In the genomic region with DNA sequence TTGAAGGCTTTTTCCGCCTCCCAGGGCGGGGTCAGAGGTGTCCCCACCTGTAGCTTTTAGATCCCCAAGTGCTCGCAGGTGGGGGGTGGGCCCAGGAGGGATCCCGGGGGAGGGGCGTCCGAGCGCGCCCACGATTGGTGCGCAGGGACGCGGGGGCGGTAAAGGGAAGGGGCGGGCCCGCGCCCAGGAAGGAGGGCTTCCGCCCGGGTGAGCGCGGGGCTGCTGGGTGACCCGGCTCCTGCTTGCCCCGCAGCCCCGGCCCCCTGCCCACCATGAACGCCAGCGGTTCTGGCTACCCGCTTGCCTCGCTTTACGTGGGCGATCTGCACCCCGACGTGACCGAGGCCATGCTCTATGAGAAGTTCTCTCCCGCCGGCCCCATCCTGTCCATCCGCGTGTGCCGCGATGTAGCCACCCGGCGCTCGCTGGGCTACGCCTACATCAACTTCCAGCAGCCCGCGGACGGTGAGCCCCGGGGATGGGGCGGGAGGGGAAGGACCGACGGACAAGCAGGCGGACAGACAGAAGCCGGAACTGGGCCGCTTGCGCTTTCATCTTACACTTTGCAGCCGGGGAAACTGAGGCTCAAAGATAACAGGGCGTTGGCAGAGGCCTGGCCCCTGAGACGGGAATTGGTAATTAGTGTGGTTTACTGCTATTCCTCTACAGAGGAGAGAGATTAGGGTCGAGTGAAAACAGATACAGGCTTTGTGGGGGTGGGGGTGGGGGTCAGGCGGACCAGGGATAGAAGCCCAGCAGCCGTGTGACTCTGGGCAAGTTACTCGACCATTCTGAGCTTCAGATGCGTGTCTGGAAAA, we compare ENCODE assay signal across 7 cellular contexts. TPM values are rescaled to one million over a fixed set of nuclear protein-coding genes. Genes with fewer than 3 reads are reported as not detected.
DNase-seq lines count a peak whose midpoint lies in the region; ATAC-seq and TF ChIP-seq lines count a peak whose summit lies in the region.

Gene PABPC1L (plus strand): TSS at position 189 of the 818 bp plus-strand sequence. CDS start 84 bp downstream, at position 273.

- dilution Hi-C loops in mammary epithelial cell (cut with HindIII; ENCODE audit: low sequenced_read_pairs), result no loop called here

- no peaks in the 10 kb centered on the region for H3K9me3 ChIP-seq in mammary epithelial cell (replicated peaks; ENCODE audit: insufficient read depth, low read length)

- no TSS peak for BruUV-seq in mammary epithelial cell (replicated peaks; lab: Mats Ljungman, UMichigan)

- H3K9ac ChIP-seq in mammary epithelial cell (ENCODE audit: insufficient read depth, low read length), result peak within 1 kb of the TSS; percentile 57

- peak; percentile 76 for TF ChIP-seq POLR2A in GM18505 (IDR thresholded peaks at IDR 0.05; ENCODE audit: borderline replicate concordance, extremely low read depth, insufficient read depth, insufficient read length)

- ATAC-seq in GM18505 (IDR thresholded peaks at IDR 0.05; ENCODE audit: unreplicated experiment), result peak; percentile 85
- peak; percentile 95 for ATAC-seq in HG02798 (IDR thresholded peaks at IDR 0.05; ENCODE audit: poor library complexity, unreplicated experiment)

- peaks cover 29% of the 10 kb centered on the region for H3K36me3 ChIP-seq in mammary epithelial cell (ENCODE audit: insufficient read depth, low read length)

- peak; percentile 33 for DNase-seq in NCI-H2107 (lab: John Stamatoyannopoulos, UW)
- peak; percentile 77 for DNase-seq in mammary epithelial cell
- DNase-seq in iris pigment epithelial cell (ENCODE audit: low read depth), result peak; percentile 81
- peak; percentile 56 to 73 for DNase-seq in stimulated activated CD4-positive, alpha-beta T cell treated with anti-CD3 and anti-CD28 coated beads, Interleukin-15, amount 100 ng/mL, for 1 hour (ENCODE audit: low read depth in 1 of 2, low spot score in 1 of 2)

- peak within 1 kb of the TSS; percentile 79 for H2AFZ ChIP-seq in mammary epithelial cell (ENCODE audit: low read depth, low read length)

- H3K27ac ChIP-seq in mammary epithelial cell (ENCODE audit: insufficient read depth, low read depth, low read length), result peak within 1 kb of the TSS; percentile 14

- 3% methylated on average over 7 of the region's 61 CpGs for WGBS in mammary epithelial cell (ENCODE audit: low coverage, missing lambda C conversion rate)

- intact Hi-C loops in mammary epithelial cell (cut with micrococcal nuclease), result loop anchor here (1.0 kb wide), 1 partner anchor 24 kb away; no protein-coding TSS in a partner anchor

- H3K27me3 ChIP-seq in mammary epithelial cell (ENCODE audit: insufficient read depth, low read length), result no peaks in the 10 kb centered on the region

- in situ Hi-C loops in mammary epithelial cell (cut with MboI; ENCODE audit: low sequenced_read_pairs in 2 of 2), result no loop called here

- peak within 1 kb of the TSS; percentile 83 for H3K4me2 ChIP-seq in mammary epithelial cell (ENCODE audit: insufficient read depth, low read depth, low read length)

- no peaks in the 10 kb centered on the region for H4K20me1 ChIP-seq in mammary epithelial cell (ENCODE audit: insufficient read depth, low read length)

- H3K79me2 ChIP-seq in mammary epithelial cell (ENCODE audit: insufficient read depth, low read length), result peaks cover 22% of the 10 kb centered on the region

- CTCF ChIA-PET in mammary epithelial cell (lab: Charles Lee; ENCODE audit: low non-redundant PET), result no interaction called here

- peaks cover 8% of the 10 kb centered on the region for H3K4me1 ChIP-seq in mammary epithelial cell (ENCODE audit: insufficient read depth, low read length)

- TF ChIP-seq CTCF in WI38 (IDR thresholded peaks at IDR 0.05; ENCODE audit: low read depth, low read length) (no peak), mammary epithelial cell (conservative IDR thresholded peaks at IDR 0.05 in 1 of 2, IDR thresholded peaks at IDR 0.05 in 1 of 2; ENCODE audit: extremely low read depth in 1 of 2, insufficient read depth in 1 of 2, low read depth in 1 of 2, low read length in 2 of 2) (no peak)

- H3K4me3 ChIP-seq in WI38 (ENCODE audit: low read depth, low read length), result peak within 1 kb of the TSS; percentile 78
- H3K4me3 ChIP-seq in mammary epithelial cell (replicated peaks in 1 of 3; ENCODE audit: insufficient read depth in 1 of 3, low read depth in 2 of 3, low read length in 3 of 3), result peak within 1 kb of the TSS; percentile 54 to 86 (median 64)

RNA-seq across cellular contexts. Expression of gene PABPC1L, which starts in this region (rescaled TPM):
- 10 to 100 TPM in 1 of 2 donors, 1 to 10 TPM in 1; 9.7 to 62.7 TPM for total RNA-seq in mammary epithelial cell
- 32.6 TPM for polyA plus RNA-seq in mammary epithelial cell
- 16.2 TPM for polyA minus RNA-seq in mammary epithelial cell

Comparison
In these comparisons a context has a peak if more than half of its experiments do, and no peak if none do; other contexts are left out.
1. Peak in every context shown above with its lines: DNase-seq, ATAC-seq, H3K4me3 ChIP-seq and H3K27ac ChIP-seq.